In genomic region chr2:25784408-25784807, GRCh38 we compare ENCODE assay signal across 3 cellular contexts.
A peak's percentile ranks its signal among the peaks of the same experiment; 100 is the strongest.
TF ChIP-seq lines count a peak whose summit lies in the region.

No MANE protein-coding gene starts in this region.

TF ChIP-seq in GM12891, 5 proteins besides CTCF, POLR2A, EP300 and RAD21:
- no peak for TF ChIP-seq SPI1 (IDR thresholded peaks at IDR 0.05; ENCODE audit: low read depth, low read length)
- no peak for TF ChIP-seq POU2F2 (IDR thresholded peaks at IDR 0.05; ENCODE audit: low read depth, low read length)
TF ChIP-seq in GM12891: peak in this region for 0.

TF ChIP-seq in IMR-90, 13 proteins besides CTCF, POLR2A, EP300 and RAD21:
- TF ChIP-seq MAFK (IDR thresholded peaks at IDR 0.05; ENCODE audit: low read depth, low read length) = peak; percentile 84
- no peak for TF ChIP-seq NFE2L2 (IDR thresholded peaks at IDR 0.05; ENCODE audit: low read depth, low read length)

TF ChIP-seq in GM12878, 131 proteins besides CTCF, POLR2A, EP300 and RAD21:
- TF ChIP-seq TARDBP (IDR thresholded peaks at IDR 0.05; ENCODE audit: borderline replicate concordance) = no peak
- no peak for TF ChIP-seq ZBTB4 (CRISPR knock-in tag; IDR thresholded peaks at IDR 0.05)
- TF ChIP-seq ETV6 (conservative IDR thresholded peaks at IDR 0.05 in 1 of 2, IDR thresholded peaks at IDR 0.05 in 1 of 2; ENCODE audit: borderline replicate concordance in 1 of 2, low read depth in 1 of 2) = no peak
- TF ChIP-seq E2F4 (IDR thresholded peaks at IDR 0.05; ENCODE audit: low read depth, low read length) = no peak
- no peak for TF ChIP-seq ZNF384 (IDR thresholded peaks at IDR 0.05; ENCODE audit: borderline replicate concordance, low read depth, low read length)
- no peak for TF ChIP-seq PML (IDR thresholded peaks at IDR 0.05; ENCODE audit: low read length)
- TF ChIP-seq RAD51 (IDR thresholded peaks at IDR 0.05) = no peak
- TF ChIP-seq TCF12 (IDR thresholded peaks at IDR 0.05; ENCODE audit: low read depth, low read length) = no peak
- TF ChIP-seq RB1 (IDR thresholded peaks at IDR 0.05; ENCODE audit: borderline replicate concordance) = no peak
- TF ChIP-seq KAT2A (conservative IDR thresholded peaks at IDR 0.05; ENCODE audit: control insufficient read depth, low read depth, low read length) = no peak
- TF ChIP-seq WRNIP1 (IDR thresholded peaks at IDR 0.05; ENCODE audit: borderline replicate concordance, low read depth, low read length) = no peak
- TF ChIP-seq IRF3 (IDR thresholded peaks at IDR 0.05) = no peak
- TF ChIP-seq SREBF2 (IDR thresholded peaks at IDR 0.05; ENCODE audit: low read length) = no peak
- no peak for TF ChIP-seq SRF (IDR thresholded peaks at IDR 0.05; ENCODE audit: low read depth in 2 of 2, low read length in 2 of 2)
